ENCODE assay signal across 8 cellular contexts in genomic region chr11:61954106-61955030, GRCh38. TPM values are rescaled to one million over a fixed set of nuclear protein-coding genes. Genes with fewer than 3 reads are reported as not detected.
DNase-seq lines count a peak whose midpoint lies in the region; TF ChIP-seq lines count a peak whose summit lies in the region.

No MANE protein-coding gene starts in this region.

- no peaks in the 10 kb centered on the region for H3K9me2 ChIP-seq in SK-N-SH

- TF ChIP-seq EP300 in SK-N-SH (IDR thresholded peaks at IDR 0.05; ENCODE audit: borderline replicate concordance in 1 of 2, low read depth in 1 of 2, low read length in 1 of 2), result no peak

- no peak overlapping the region for H3K27ac Mint-ChIP-seq in glutamatergic neuron (ENCODE audit: unreplicated experiment)

- peaks cover 5% of the 10 kb centered on the region for H3K4me1 Mint-ChIP-seq in glutamatergic neuron (ENCODE audit: low read depth, unreplicated experiment)

- H3K27me3 Mint-ChIP-seq in glutamatergic neuron (ENCODE audit: unreplicated experiment), result peaks cover 15% of the 10 kb centered on the region

- TF ChIP-seq CTCF in SK-N-SH (IDR thresholded peaks at IDR 0.05) (no peak), glutamatergic neuron (IDR thresholded peaks at IDR 0.05; ENCODE audit: partially characterized antibody, unreplicated experiment) (no peak)

- no peaks in the 10 kb centered on the region for H3K36me3 ChIP-seq in SK-N-SH (replicated peaks in 1 of 2; ENCODE audit: control insufficient read depth in 1 of 2, insufficient read depth in 2 of 2, low read length in 1 of 2)

- H3K4me1 ChIP-seq in SK-N-SH (ENCODE audit: control insufficient read depth in 1 of 2, insufficient read depth in 2 of 2, low read depth in 1 of 2, low read length in 1 of 2), result peaks cover 4 to 10% of the 10 kb centered on the region in 2 experiments; a peak in 2 of 4 replicates

- no peak overlapping the region for H3K9ac ChIP-seq in SK-N-SH

- no peak overlapping the region for H3K27ac ChIP-seq in SK-N-SH (ENCODE audit: low read depth in 2 of 2, low read length in 1 of 2)

- H3K4me3 ChIP-seq in SK-N-SH (ENCODE audit: low read depth in 2 of 2, low read length in 1 of 2) (no peak overlapping the region), skeletal muscle cell (ENCODE audit: low read depth, low read length) (peak overlapping the region; percentile 43)

- no peaks in the 10 kb centered on the region for H3K9me3 ChIP-seq in SK-N-SH

- CTCF ChIA-PET in SK-N-SH (lab: Yijun Ruan, JAX), result interaction anchor here (1.0 to 10.4 kb wide), 3 partner anchors 54 to 128 kb away, joined by 4 to 543 read pairs (median 5); no protein-coding TSS in a partner anchor

- peak overlapping the region; percentile 46 for H3K4me3 Mint-ChIP-seq in glutamatergic neuron (ENCODE audit: unreplicated experiment)

- no peak for TF ChIP-seq RAD21 in SK-N-SH (IDR thresholded peaks at IDR 0.05; ENCODE audit: low read length)

- no peaks in the 10 kb centered on the region for H3K27me3 ChIP-seq in SK-N-SH (ENCODE audit: insufficient read depth)

- H3F3A ChIP-seq in SK-N-SH (replicated peaks; ENCODE audit: insufficient read depth), result no peaks in the 10 kb centered on the region

- no peaks in the 10 kb centered on the region for H4K20me1 ChIP-seq in SK-N-SH (ENCODE audit: insufficient read depth)

- WGBS in SK-N-SH (ENCODE audit: low lambda C conversion rate), result 94% methylated on average over 9 of the region's 11 CpGs

- no peak overlapping the region for H3K4me2 ChIP-seq in SK-N-SH

- DNase-seq in EH (ENCODE audit: low read depth), result peak; percentile 67
- no peak for DNase-seq in SK-N-SH
- DNase-seq in glutamatergic neuron, result no peak
- no peak for DNase-seq in skeletal muscle cell (ENCODE audit: low read depth)
- no peak for DNase-seq in NCI-H1417 treated with DMSO at 0.1 percent for 48 hours (lab: John Stamatoyannopoulos, UW)
- no peak for DNase-seq in SIG-M5 (lab: John Stamatoyannopoulos, UW)
- DNase-seq in activated T-cell treated with anti-CD3 and anti-CD28 coated beads, Interleukin-2, amount 50 U/mL, for 48 hours, result no peak
- no peak for DNase-seq in DMS79 (lab: John Stamatoyannopoulos, UW)

- no peaks in the 10 kb centered on the region for H3K79me2 ChIP-seq in SK-N-SH (ENCODE audit: insufficient read depth)

- peaks cover 3% of the 10 kb centered on the region for H3K9me3 Mint-ChIP-seq in glutamatergic neuron (ENCODE audit: unreplicated experiment)

- no peak overlapping the region for H2AFZ ChIP-seq in SK-N-SH (ENCODE audit: low read depth)

- H3K36me3 Mint-ChIP-seq in glutamatergic neuron (ENCODE audit: unreplicated experiment), result peaks cover 4% of the 10 kb centered on the region

- POLR2A ChIA-PET in SK-N-SH (lab: Yijun Ruan, JAX), result interaction anchor here (4.1 kb wide), 1 partner anchor 13 kb away, joined by 17 read pairs; the partner anchor contains the start of gene FTH1

TF ChIP-seq in SK-N-SH, 30 proteins besides CTCF, POLR2A, EP300 and RAD21:
- 0 out of 2 replicates have a peak, but pooled peaks have one; percentile 13 for TF ChIP-seq SMC3 (IDR thresholded peaks at IDR 0.05; ENCODE audit: low read depth, low read length)
- no peak for TF ChIP-seq TAF1 (IDR thresholded peaks at IDR 0.05; ENCODE audit: borderline replicate concordance, low read depth, low read length)
- no peak for TF ChIP-seq ELF1 (IDR thresholded peaks at IDR 0.05)

RNA-seq across cellular contexts. Expression of gene BEST1, which starts 4.2 kb away (rescaled TPM):
- 0.30 and 0.47 TPM in 2 replicates for polyA plus RNA-seq in SK-N-SH (2012; rRNA removed)
- polyA plus RNA-seq in SK-N-SH (2012; cell fraction: cytosol; rRNA removed), result 0.12 and 0.13 TPM in 2 replicates
- polyA plus RNA-seq in SK-N-SH (2012; cell fraction: nucleus; rRNA removed), result 2.0 and 2.8 TPM in 2 replicates
- 4.6 TPM for total RNA-seq in glutamatergic neuron (ENCODE audit: unreplicated experiment)

RNA-seq across cellular contexts. Expression of gene FTH1, which starts 13.1 kb away (rescaled TPM):
- polyA plus RNA-seq in SK-N-SH (2012; rRNA removed), result 879 and 1,229 TPM in 2 replicates
- 2,322 and 2,767 TPM in 2 replicates for polyA plus RNA-seq in SK-N-SH (2012; cell fraction: cytosol; rRNA removed)
- polyA plus RNA-seq in SK-N-SH (2012; cell fraction: nucleus; rRNA removed), result 269 and 354 TPM in 2 replicates
- 885 TPM for total RNA-seq in glutamatergic neuron (ENCODE audit: unreplicated experiment)

RNA-seq across cellular contexts. Expression of gene RAB3IL1, which starts 37.0 kb away (rescaled TPM):
- 9.8 and 10.2 TPM in 2 replicates for polyA plus RNA-seq in SK-N-SH (2012; rRNA removed)
- polyA plus RNA-seq in SK-N-SH (2012; cell fraction: cytosol; rRNA removed), result 4.8 and 7.2 TPM in 2 replicates
- 14.6 and 16.0 TPM in 2 replicates for polyA plus RNA-seq in SK-N-SH (2012; cell fraction: nucleus; rRNA removed)
- 1.3 TPM for total RNA-seq in glutamatergic neuron (ENCODE audit: unreplicated experiment)
